ENCODE assay signal across 33 cellular contexts in the genomic region with DNA sequence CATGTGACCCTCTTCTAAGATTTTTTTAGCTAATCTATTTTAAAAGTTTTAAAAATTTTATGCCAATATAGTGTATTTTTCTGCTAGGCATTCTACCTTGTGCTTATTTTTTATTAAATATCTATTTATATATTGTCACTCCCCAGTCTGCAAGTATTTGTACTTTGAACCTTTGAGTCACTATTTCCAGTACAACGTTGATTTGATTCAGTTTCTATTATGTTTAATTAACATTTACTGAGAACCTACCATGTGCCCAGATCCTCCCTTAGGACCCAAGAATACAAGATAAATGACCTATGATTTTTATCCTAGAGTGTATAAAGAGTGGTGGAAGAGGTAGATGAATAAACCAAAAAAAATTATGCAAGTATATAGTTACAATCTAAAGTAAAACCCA.
A peak's percentile ranks its signal among the peaks of the same experiment; 100 is the strongest.
DNase-seq lines count a peak whose midpoint lies in the region; ATAC-seq, FAIRE-seq and TF ChIP-seq lines count a peak whose summit lies in the region.
"Had no signal": no experiment of that assay in that cellular context is flagged by ENCODE, and none has a peak within 500 bp of the region (broad histone marks: within the 10 kb centered on the region; RNA-seq: fewer than 3 reads in every experiment).

No MANE protein-coding gene starts in this region.

- no peak overlapping the region for H3K4me3 ChIP-seq in liver (ENCODE audit: low read depth in 1 of 3, low read length in 3 of 3)
- H3K4me3 ChIP-seq in HepG2 (replicated peaks in 1 of 3; ENCODE audit: insufficient read depth in 1 of 3, low read depth in 2 of 3, low read length in 3 of 3) = no peak overlapping the region
- H3K4me3 ChIP-seq in small intestine (ENCODE audit: low read depth in 1 of 2, low read length in 2 of 2) = no peak overlapping the region
- H3K4me3 ChIP-seq in MG63 = no peak overlapping the region
- H3K4me3 ChIP-seq in spleen = no peak overlapping the region
- H3K4me3 ChIP-seq: A549; BLaER1; BLaER1 treated with 17β-estradiol and CSF1 and Interleukin-3, amounts not matched to agents 10 nM and 100 nM had no signal

- WGBS in liver = 30% methylated on average over 1 of the region's 1 CpG
- WGBS in HepG2 (ENCODE audit: low lambda C conversion rate) = 2% methylated on average over 1 of the region's 1 CpG
- 10 to 46% (median 16%) methylated on average over 1 of the region's 1 CpG for WGBS in small intestine, 3 donors
- 71 to 92% (median 84%) methylated on average over 1 of the region's 1 CpG for WGBS in spleen, 5 donors

- no TSS peak for BruUV-seq in HepG2 (replicated peaks; lab: Mats Ljungman, UMichigan)

- TF ChIP-seq CTCF in liver (IDR thresholded peaks at IDR 0.05; ENCODE audit: low read depth, low read length, missing input control) (no peak), HepG2 (CRISPR knock-in tag; IDR thresholded peaks at IDR 0.05) (no peak), spleen (IDR thresholded peaks at IDR 0.05 in 8 of 11, conservative IDR thresholded peaks at IDR 0.05 in 3 of 11) (no peak)

- H4K20me1 ChIP-seq in HepG2 (ENCODE audit: insufficient read depth, low read length) = no peaks in the 10 kb centered on the region
- H4K20me1 ChIP-seq: BLaER1; BLaER1 treated with 17β-estradiol and CSF1 and Interleukin-3, amounts not matched to agents 10 nM and 100 nM had no signal

- H3K27me3 ChIP-seq in liver (ENCODE audit: control insufficient read depth in 4 of 4, insufficient read depth in 4 of 4, low read length in 3 of 4) = no peaks in the 10 kb centered on the region
- H3K27me3 ChIP-seq in HepG2 (ENCODE audit: control insufficient read depth in 1 of 2, insufficient read depth in 2 of 2, low read length in 2 of 2) = peaks cover 0 to 3% of the 10 kb centered on the region in 2 experiments; a peak in 3 of 5 replicates
- no peaks in the 10 kb centered on the region for H3K27me3 ChIP-seq in small intestine (ENCODE audit: control insufficient read depth in 2 of 2, insufficient read depth in 2 of 2, low read length in 2 of 2)
- no peaks in the 10 kb centered on the region for H3K27me3 ChIP-seq in MG63
- peaks cover 0 to 23% (median 0%) of the 10 kb centered on the region in 7 donors for H3K27me3 ChIP-seq in spleen (replicated peaks in 1 of 7)
- H3K27me3 ChIP-seq: BE2C; BLaER1; BLaER1 treated with 17β-estradiol and CSF1 and Interleukin-3, amounts not matched to agents 10 nM and 100 nM had no signal

- no peak for TF ChIP-seq POLR2A in HepG2 (IDR thresholded peaks at IDR 0.05; ENCODE audit: insufficient read depth in 1 of 2, low read depth in 2 of 2, low read length in 2 of 2)
- no peak for TF ChIP-seq POLR2A in spleen (IDR thresholded peaks at IDR 0.05)

- no peak for ATAC-seq in HepG2
- ATAC-seq: A549; CD8-positive, alpha-beta T cell had no signal

- H3K36me3 ChIP-seq in liver (ENCODE audit: control insufficient read depth in 4 of 4, insufficient read depth in 3 of 4, low read depth in 1 of 4, low read length in 3 of 4) (no peaks in the 10 kb centered on the region), HepG2 (replicated peaks in 1 of 2; ENCODE audit: control insufficient read depth in 1 of 2, insufficient read depth in 2 of 2, low read length in 2 of 2) (no peaks in the 10 kb centered on the region), small intestine (ENCODE audit: control insufficient read depth in 2 of 2, insufficient read depth in 2 of 2, low read length in 2 of 2) (no peaks in the 10 kb centered on the region), MG63 (no peaks in the 10 kb centered on the region), spleen (no peaks in the 10 kb centered on the region)
- H3K36me3 ChIP-seq: BE2C; BLaER1; BLaER1 treated with 17β-estradiol and CSF1 and Interleukin-3, amounts not matched to agents 10 nM and 100 nM had no signal

- H2AFZ ChIP-seq in HepG2 (ENCODE audit: low read length) = no peak overlapping the region

- TF ChIP-seq RAD21 in liver (IDR thresholded peaks at IDR 0.05) (no peak), HepG2 (CRISPR knock-in tag; IDR thresholded peaks at IDR 0.05) (no peak)

- TF ChIP-seq EP300 in HepG2 (IDR thresholded peaks at IDR 0.05; ENCODE audit: low read depth in 2 of 2, low read length in 2 of 2) (no peak), HepG2 (CRISPR knock-in tag; IDR thresholded peaks at IDR 0.05; ENCODE audit: borderline replicate concordance) (no peak)

- intact Hi-C loops in HepG2 (cut with micrococcal nuclease; ENCODE audit: unreplicated experiment) = no loop called here
- intact Hi-C loops in spleen (cut with DNase I; ENCODE audit: low total_unique reads) = no loop called here

- H3K4me2 ChIP-seq in HepG2 (ENCODE audit: low read depth, low read length) = no peak overlapping the region
- H3K4me2 ChIP-seq: A549; BLaER1; BLaER1 treated with 17β-estradiol and CSF1 and Interleukin-3, amounts not matched to agents 10 nM and 100 nM had no signal

- H3K27ac ChIP-seq in liver (ENCODE audit: low read depth in 1 of 2, low read length in 2 of 2) (no peak overlapping the region), HepG2 (ENCODE audit: extremely low read length, insufficient read depth, low read length) (no peak overlapping the region), small intestine (ENCODE audit: low read depth in 1 of 2, low read length in 1 of 2) (no peak overlapping the region), spleen (no peak overlapping the region)
- H3K27ac ChIP-seq: 22Rv1; A549; BLaER1; BLaER1 treated with 17β-estradiol and CSF1 and Interleukin-3, amounts not matched to agents 10 nM and 100 nM; C4-2B had no signal

- DNase-seq in HepG2 (ENCODE audit: low spot score) (no peak), small intestine (peak; percentile 65), MG63 (no peak), spleen (no peak)
- DNase-seq: 8988T; ACHN; AML-193; BE2C; C1 segment of cervical spinal cord; Caco-2; Calu3; CD4-positive, alpha-beta memory T cell; CD4-positive, alpha-beta T cell; CD4-positive, CD25-positive, alpha-beta regulatory T cell; CD8-positive, alpha-beta memory T cell; CD8-positive, alpha-beta T cell; COR-L47; DMS 273 treated with DMSO at 0.1 percent for 48 hours; DMS153; DMS53; DMS79; DMS79 treated with DMSO at 0.1 percent for 48 hours; DND-41; EL had no signal

- no peak for FAIRE-seq in HepG2 (lab: Jason Lieb, UNC)
- peak; percentile 70 for FAIRE-seq in islet of Langerhans (lab: Jason Lieb, UNC)
- peak; percentile 15 for FAIRE-seq in small intestine (lab: Jason Lieb, UNC)
- FAIRE-seq: A204.1, A549, D721Med had no signal

- H3K4me1 ChIP-seq in liver (ENCODE audit: control insufficient read depth in 4 of 4, insufficient read depth in 4 of 4, low read length in 3 of 4) = no peaks in the 10 kb centered on the region
- H3K4me1 ChIP-seq in HepG2 (ENCODE audit: insufficient read depth, low read length) = no peaks in the 10 kb centered on the region
- H3K4me1 ChIP-seq in small intestine (ENCODE audit: control insufficient read depth in 2 of 2, insufficient read depth in 1 of 2, low read depth in 1 of 2, low read length in 1 of 2) = no peaks in the 10 kb centered on the region
- H3K4me1 ChIP-seq in spleen = no peaks in the 10 kb centered on the region
- H3K4me1 ChIP-seq: A549; BE2C; BLaER1; BLaER1 treated with 17β-estradiol and CSF1 and Interleukin-3, amounts not matched to agents 10 nM and 100 nM; Caco-2 had no signal

- H3K9me3 ChIP-seq in liver (ENCODE audit: control insufficient read depth in 4 of 4, low read length in 3 of 4) (peaks cover 0 to 2% (median under 1%) of the 10 kb centered on the region in 4 donors), HepG2 (ENCODE audit: low read length) (peaks cover 2% of the 10 kb centered on the region; the same call in 1 of the 2 replicates), small intestine (ENCODE audit: control insufficient read depth, low read depth) (no peaks in the 10 kb centered on the region), MG63 (no peaks in the 10 kb centered on the region), spleen (peaks cover 0 to 24% (median 8%) of the 10 kb centered on the region in 8 donors)
- H3K9me3 ChIP-seq: A549, BE2C, Caco-2 had no signal

- CTCF ChIA-PET in HepG2 (lab: Yijun Ruan, JAX; ENCODE audit: low intra/inter-chr PET ratio, low total read pairs) = no interaction called here

- H3K9ac ChIP-seq in liver (ENCODE audit: low read depth in 1 of 2, low read length in 2 of 2) (no peak overlapping the region), HepG2 (ENCODE audit: insufficient read depth, low read depth, low read length) (no peak overlapping the region)
- H3K9ac ChIP-seq: BLaER1; BLaER1 treated with 17β-estradiol and CSF1 and Interleukin-3, amounts not matched to agents 10 nM and 100 nM had no signal

- POLR2A ChIA-PET in HepG2 (lab: Yijun Ruan, JAX) = no interaction called here

- in situ Hi-C loops in HepG2 (cut with HindIII; ENCODE audit: extremely low pct_ligation_motif_present, low pct_unique_long_range_greater_than_20kb) = no loop called here

- no peaks in the 10 kb centered on the region for H3K79me2 ChIP-seq in HepG2 (ENCODE audit: insufficient read depth, low read length)

TF ChIP-seq in liver, 16 proteins besides CTCF, POLR2A, EP300 and RAD21 (continues in another document):
- TF ChIP-seq JUND (IDR thresholded peaks at IDR 0.05) (peak; percentile 86), RXRA (IDR thresholded peaks at IDR 0.05) (no peak)
- TF ChIP-seq, protein P1, sequence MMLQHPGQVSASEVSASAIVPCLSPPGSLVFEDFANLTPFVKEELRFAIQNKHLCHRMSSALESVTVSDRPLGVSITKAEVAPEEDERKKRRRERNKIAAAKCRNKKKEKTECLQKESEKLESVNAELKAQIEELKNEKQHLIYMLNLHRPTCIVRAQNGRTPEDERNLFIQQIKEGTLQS (IDR thresholded peaks at IDR 0.05) = no peak

TF ChIP-seq in HepG2, 621 proteins besides CTCF, POLR2A, EP300 and RAD21 (continues in another document):
- no peak for TF ChIP-seq ZNF3 (CRISPR knock-in tag; IDR thresholded peaks at IDR 0.05)
- no peak for TF ChIP-seq ARNT (IDR thresholded peaks at IDR 0.05)
- no peak for TF ChIP-seq YY1 (IDR thresholded peaks at IDR 0.05; ENCODE audit: insufficient read depth, insufficient replicate concordance, low read depth, low read length)
- no peak for TF ChIP-seq ZNF326 (CRISPR knock-in tag; IDR thresholded peaks at IDR 0.05; ENCODE audit: borderline replicate concordance)
- no peak for TF ChIP-seq GABPB1 (CRISPR knock-in tag; IDR thresholded peaks at IDR 0.05)
- no peak for TF ChIP-seq BRCA1 (CRISPR knock-in tag; IDR thresholded peaks at IDR 0.05)
- TF ChIP-seq ZNF264 (CRISPR knock-in tag; IDR thresholded peaks at IDR 0.05) = no peak
- TF ChIP-seq ZFP90 (CRISPR knock-in tag; IDR thresholded peaks at IDR 0.05; ENCODE audit: borderline replicate concordance) = no peak
